Comparison of ENCODE assay signal across 9 cellular contexts in the genomic region with DNA sequence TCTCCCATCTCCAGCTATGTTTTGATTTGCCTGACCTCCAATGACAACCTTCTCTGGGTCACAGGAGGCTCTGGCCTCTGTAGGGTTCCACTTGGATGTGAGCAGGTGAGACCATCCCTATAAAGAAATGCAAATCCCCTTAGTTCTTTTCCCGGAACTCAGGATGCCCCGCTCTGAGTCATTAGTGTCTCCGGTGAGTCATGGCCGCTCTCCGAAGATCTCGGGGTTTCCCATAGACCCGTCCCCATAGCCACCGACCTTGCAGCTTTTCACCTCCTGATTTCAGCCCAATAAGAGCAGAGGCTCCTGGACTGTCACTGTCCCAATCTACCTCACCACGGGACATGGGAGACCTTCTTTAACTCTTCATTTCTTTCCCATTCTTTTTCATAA.
A peak's percentile ranks its signal among the peaks of the same experiment; 100 is the strongest.
DNase-seq lines count a peak whose midpoint lies in the region; ATAC-seq and TF ChIP-seq lines count a peak whose summit lies in the region.
"Had no signal": no experiment of that assay in that cellular context is flagged by ENCODE, and none has a peak within 500 bp of the region (broad histone marks: within the 10 kb centered on the region; RNA-seq: fewer than 3 reads in every experiment).

No MANE protein-coding gene starts in this region.

- H3K4me3 Mint-ChIP-seq in activated naive CD8-positive, alpha-beta T cell treated with anti-CD3 and anti-CD28 coated beads, Interleukin-2, amount 50 U/mL, for 24 hours: no peak overlapping the region
- H3K4me3 Mint-ChIP-seq in HFFc6: no peak overlapping the region

- TF ChIP-seq CTCF in HFFc6 (IDR thresholded peaks at IDR 0.05): no peak

- peaks cover 6% of the 10 kb centered on the region for H3K27me3 Mint-ChIP-seq in activated naive CD8-positive, alpha-beta T cell treated with anti-CD3 and anti-CD28 coated beads, Interleukin-2, amount 50 U/mL, for 24 hours
- H3K27me3 Mint-ChIP-seq in HFFc6 (ENCODE audit: insufficient read depth): peaks cover 3% of the 10 kb centered on the region

- H3K27ac Mint-ChIP-seq in activated naive CD8-positive, alpha-beta T cell treated with anti-CD3 and anti-CD28 coated beads, Interleukin-2, amount 50 U/mL, for 24 hours: no peak overlapping the region
- H3K27ac Mint-ChIP-seq in HFFc6: no peak overlapping the region

- H3K4me1 Mint-ChIP-seq in activated naive CD8-positive, alpha-beta T cell treated with anti-CD3 and anti-CD28 coated beads, Interleukin-2, amount 50 U/mL, for 24 hours: peaks cover 11% of the 10 kb centered on the region
- peaks cover 11% of the 10 kb centered on the region; the same call in 1 of the 2 replicates for H3K4me1 Mint-ChIP-seq in HFFc6 (ENCODE audit: low read depth)

- DNase-seq in HPDE6-E6E7 (ENCODE audit: extremely low spot score): peak; percentile 81
- DNase-seq in activated naive CD8-positive, alpha-beta T cell treated with anti-CD3 and anti-CD28 coated beads, Interleukin-2, amount 50 U/mL, for 24 hours: peak; percentile 24
- peak; percentile 3 for DNase-seq in stimulated activated CD4-positive, alpha-beta T cell treated with anti-CD3 and anti-CD28 coated beads, Interleukin-2, amount 100 ng/mL, for 4 hours (ENCODE audit: low read depth)
- DNase-seq in HFFc6: no peak
- no peak for DNase-seq in SKM-1 (lab: John Stamatoyannopoulos, UW; ENCODE audit: unreplicated experiment)
- DNase-seq: GF-D8, NCI-H1417 treated with DMSO at 0.1 percent for 48 hours had no signal

- ATAC-seq in GM21381 (IDR thresholded peaks at IDR 0.05; ENCODE audit: unreplicated experiment) (peak; percentile 61), HG03457 (IDR thresholded peaks at IDR 0.05; ENCODE audit: unreplicated experiment) (no peak)
- peak; percentile 63 for ATAC-seq in activated naive CD8-positive, alpha-beta T cell treated with anti-CD3 and anti-CD28 coated beads, Interleukin-2, amount 50 U/mL, for 24 hours

- no peaks in the 10 kb centered on the region for H3K9me3 Mint-ChIP-seq in activated naive CD8-positive, alpha-beta T cell treated with anti-CD3 and anti-CD28 coated beads, Interleukin-2, amount 50 U/mL, for 24 hours
- peaks cover 6% of the 10 kb centered on the region; the same call in 1 of the 2 replicates for H3K9me3 Mint-ChIP-seq in HFFc6

- H3K36me3 Mint-ChIP-seq in activated naive CD8-positive, alpha-beta T cell treated with anti-CD3 and anti-CD28 coated beads, Interleukin-2, amount 50 U/mL, for 24 hours (ENCODE audit: low read depth): no peaks in the 10 kb centered on the region
- no peaks in the 10 kb centered on the region for H3K36me3 Mint-ChIP-seq in HFFc6 (ENCODE audit: low read depth)

Comparison
In these comparisons a context has a peak if more than half of its experiments do, and no peak if none do; other contexts are left out.
1. DNase-seq: peak in HPDE6-E6E7 (single experiment), activated naive CD8-positive, alpha-beta T cell treated with anti-CD3 and anti-CD28 coated beads, Interleukin-2, amount 50 U/mL, for 24 hours (single experiment) and stimulated activated CD4-positive, alpha-beta T cell treated with anti-CD3 and anti-CD28 coated beads, Interleukin-2, amount 100 ng/mL, for 4 hours (single experiment); none in HFFc6 (single experiment) and SKM-1 (single experiment).